ENCODE assay signal across 1 cellular context in the genomic region with DNA sequence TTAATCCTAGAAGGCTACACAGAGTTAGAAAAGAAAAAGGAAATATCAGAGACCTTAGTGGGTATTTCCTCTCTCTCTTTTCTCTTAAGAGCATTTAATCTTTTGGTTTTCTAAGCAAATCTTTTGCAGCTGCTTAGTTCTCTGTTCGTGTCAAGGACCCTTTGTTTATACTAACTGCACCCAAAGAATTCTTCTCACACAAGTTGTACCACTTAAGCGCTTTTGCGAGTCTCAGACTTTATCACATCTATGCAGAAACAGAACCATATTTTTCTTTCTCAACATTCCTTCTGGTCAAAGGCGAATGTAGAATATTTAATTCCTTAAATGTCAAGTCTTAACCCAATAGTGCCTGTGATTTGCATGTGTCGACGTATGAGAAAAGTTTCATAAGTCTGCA.
TF ChIP-seq lines count a peak whose summit lies in the region.

No MANE protein-coding gene starts in this region.

TF ChIP-seq in liver, 16 proteins besides CTCF, POLR2A, EP300 and RAD21 (continued from another document):
- TF ChIP-seq, protein P1, sequence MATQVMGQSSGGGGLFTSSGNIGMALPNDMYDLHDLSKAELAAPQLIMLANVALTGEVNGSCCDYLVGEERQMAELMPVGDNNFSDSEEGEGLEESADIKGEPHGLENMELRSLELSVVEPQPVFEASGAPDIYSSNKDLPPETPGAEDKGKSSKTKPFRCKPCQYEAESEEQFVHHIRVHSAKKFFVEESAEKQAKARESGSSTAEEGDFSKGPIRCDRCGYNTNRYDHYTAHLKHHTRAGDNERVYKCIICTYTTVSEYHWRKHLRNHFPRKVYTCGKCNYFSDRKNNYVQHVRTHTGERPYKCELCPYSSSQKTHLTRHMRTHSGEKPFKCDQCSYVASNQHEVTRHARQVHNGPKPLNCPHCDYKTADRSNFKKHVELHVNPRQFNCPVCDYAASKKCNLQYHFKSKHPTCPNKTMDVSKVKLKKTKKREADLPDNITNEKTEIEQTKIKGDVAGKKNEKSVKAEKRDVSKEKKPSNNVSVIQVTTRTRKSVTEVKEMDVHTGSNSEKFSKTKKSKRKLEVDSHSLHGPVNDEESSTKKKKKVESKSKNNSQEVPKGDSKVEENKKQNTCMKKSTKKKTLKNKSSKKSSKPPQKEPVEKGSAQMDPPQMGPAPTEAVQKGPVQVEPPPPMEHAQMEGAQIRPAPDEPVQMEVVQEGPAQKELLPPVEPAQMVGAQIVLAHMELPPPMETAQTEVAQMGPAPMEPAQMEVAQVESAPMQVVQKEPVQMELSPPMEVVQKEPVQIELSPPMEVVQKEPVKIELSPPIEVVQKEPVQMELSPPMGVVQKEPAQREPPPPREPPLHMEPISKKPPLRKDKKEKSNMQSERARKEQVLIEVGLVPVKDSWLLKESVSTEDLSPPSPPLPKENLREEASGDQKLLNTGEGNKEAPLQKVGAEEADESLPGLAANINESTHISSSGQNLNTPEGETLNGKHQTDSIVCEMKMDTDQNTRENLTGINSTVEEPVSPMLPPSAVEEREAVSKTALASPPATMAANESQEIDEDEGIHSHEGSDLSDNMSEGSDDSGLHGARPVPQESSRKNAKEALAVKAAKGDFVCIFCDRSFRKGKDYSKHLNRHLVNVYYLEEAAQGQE (IDR thresholded peaks at IDR 0.05), result no peak
